ENCODE assay signal across 1 cellular context in genomic region chr6:150267686-150268561, GRCh38.
TF ChIP-seq lines count a peak whose summit lies in the region.

No MANE protein-coding gene starts in this region.

TF ChIP-seq in K562, 482 proteins besides CTCF, POLR2A, EP300 and RAD21 (continued from another document and continues in another):
- TF ChIP-seq MAX (CRISPR knock-in tag; IDR thresholded peaks at IDR 0.05), result peak; percentile 46
- TF ChIP-seq ZEB2 (IDR thresholded peaks at IDR 0.05), result 0 out of 2 replicates have a peak, but pooled peaks have one; percentile 23
- TF ChIP-seq SOX6 (IDR thresholded peaks at IDR 0.05), result peak; percentile 64
- TF ChIP-seq PHTF2 (CRISPR knock-in tag; IDR thresholded peaks at IDR 0.05), result no peak
- TF ChIP-seq GATAD2B (IDR thresholded peaks at IDR 0.05; ENCODE audit: borderline replicate concordance), result 0 out of 2 replicates have a peak, but pooled peaks have one; percentile 5
- TF ChIP-seq CEBPG (CRISPR knock-in tag; IDR thresholded peaks at IDR 0.05), result no peak
- no peak for TF ChIP-seq CEBPG (tag; conservative IDR thresholded peaks at IDR 0.05 in 1 of 2, IDR thresholded peaks at IDR 0.05 in 1 of 2)
- TF ChIP-seq ZFX (CRISPR knock-in tag; IDR thresholded peaks at IDR 0.05), result no peak
- no peak for TF ChIP-seq ZZZ3 (IDR thresholded peaks at IDR 0.05)
- no peak for TF ChIP-seq KDM4B (IDR thresholded peaks at IDR 0.05; ENCODE audit: borderline replicate concordance in 2 of 2, low read depth in 1 of 2)
- TF ChIP-seq HDAC6 (IDR thresholded peaks at IDR 0.05; ENCODE audit: low read depth, low read length), result no peak
- no peak for TF ChIP-seq IRF2 (CRISPR knock-in tag; IDR thresholded peaks at IDR 0.05)
- TF ChIP-seq TAF9B (IDR thresholded peaks at IDR 0.05; ENCODE audit: partially characterized antibody), result no peak
- TF ChIP-seq CUX1 (CRISPR knock-in tag; IDR thresholded peaks at IDR 0.05), result no peak
- peak; percentile 10; the same call in 1 of the 2 replicates for TF ChIP-seq ATF6 (CRISPR knock-in tag; IDR thresholded peaks at IDR 0.05)
- TF ChIP-seq FOXJ3 (CRISPR knock-in tag; IDR thresholded peaks at IDR 0.05), result no peak
- no peak for TF ChIP-seq TARDBP (IDR thresholded peaks at IDR 0.05)
- TF ChIP-seq SIN3B (IDR thresholded peaks at IDR 0.05; ENCODE audit: low read depth), result no peak
- no peak for TF ChIP-seq HNRNPL (IDR thresholded peaks at IDR 0.05; ENCODE audit: low read depth, low read length)
- TF ChIP-seq ELF1 (tag; IDR thresholded peaks at IDR 0.05), result no peak
- TF ChIP-seq HNRNPH1 (optimal IDR thresholded peaks at IDR 0.05; ENCODE audit: low read depth, low read length), result no peak
- TF ChIP-seq JUN (IDR thresholded peaks at IDR 0.05; ENCODE audit: borderline replicate concordance, low read depth, low read length), result no peak; the same call in 1 of the 2 replicates
- no peak for TF ChIP-seq JUN (CRISPR knock-in tag; IDR thresholded peaks at IDR 0.05; ENCODE audit: borderline replicate concordance)
- TF ChIP-seq MYNN (IDR thresholded peaks at IDR 0.05), result peak; percentile 36; the same call in 1 of the 2 replicates
- TF ChIP-seq MYNN (CRISPR knock-in tag; IDR thresholded peaks at IDR 0.05), result no peak
- no peak for TF ChIP-seq ZNF124 (CRISPR knock-in tag; IDR thresholded peaks at IDR 0.05)
- TF ChIP-seq MYBL2 (IDR thresholded peaks at IDR 0.05; ENCODE audit: low read depth), result no peak
- no peak for TF ChIP-seq MYBL2 (CRISPR knock-in tag; IDR thresholded peaks at IDR 0.05; ENCODE audit: borderline replicate concordance)
- TF ChIP-seq ZNF717 (CRISPR knock-in tag; IDR thresholded peaks at IDR 0.05), result no peak
- peak; percentile 32; the same call in 1 of the 2 replicates for TF ChIP-seq MTA2 (IDR thresholded peaks at IDR 0.05; ENCODE audit: low read depth)
- no peak for TF ChIP-seq ZNF134 (CRISPR knock-in tag; conservative IDR thresholded peaks at IDR 0.05)
- 0 out of 2 replicates have a peak, but pooled peaks have one; percentile 9 for TF ChIP-seq VEZF1 (CRISPR knock-in tag; IDR thresholded peaks at IDR 0.05)
- peak; percentile 86; the same call in 1 of the 2 replicates for TF ChIP-seq ZNF76 (CRISPR knock-in tag; IDR thresholded peaks at IDR 0.05; ENCODE audit: borderline replicate concordance)
- no peak for TF ChIP-seq ZKSCAN3 (CRISPR knock-in tag; IDR thresholded peaks at IDR 0.05)
- TF ChIP-seq TAL1 (IDR thresholded peaks at IDR 0.05), result peak; percentile 58
- TF ChIP-seq GABPB1 (CRISPR knock-in tag; IDR thresholded peaks at IDR 0.05), result no peak
- peak; percentile 83; the same call in 1 of the 2 replicates for TF ChIP-seq SMAD4 (CRISPR knock-in tag; conservative IDR thresholded peaks at IDR 0.05)
- TF ChIP-seq ZFP30 (CRISPR knock-in tag; IDR thresholded peaks at IDR 0.05; ENCODE audit: borderline replicate concordance), result no peak
- TF ChIP-seq SNRNP70 (optimal IDR thresholded peaks at IDR 0.05; ENCODE audit: low read depth, low read length), result no peak
- no peak for TF ChIP-seq POLR3A (IDR thresholded peaks at IDR 0.05; ENCODE audit: borderline replicate concordance, extremely low read depth, insufficient read depth, insufficient read length)
- no peak for TF ChIP-seq DLX4 (CRISPR knock-in tag; IDR thresholded peaks at IDR 0.05)
- TF ChIP-seq KLF1 (tag; IDR thresholded peaks at IDR 0.05), result no peak
- TF ChIP-seq ZNF639 (CRISPR knock-in tag; conservative IDR thresholded peaks at IDR 0.05 in 1 of 2, IDR thresholded peaks at IDR 0.05 in 1 of 2), result peak in 1 of 2 experiments; percentile 74; a peak in 2 of 4 replicates
- TF ChIP-seq ZNF12 (CRISPR knock-in tag; IDR thresholded peaks at IDR 0.05), result no peak
- no peak for TF ChIP-seq ETS2 (tag; IDR thresholded peaks at IDR 0.05; ENCODE audit: borderline replicate concordance, poor library complexity, severe bottlenecking)
- no peak for TF ChIP-seq TSC22D4 (tag; IDR thresholded peaks at IDR 0.05)
- TF ChIP-seq ZNF584 (CRISPR knock-in tag; IDR thresholded peaks at IDR 0.05; ENCODE audit: low read depth), result 0 out of 2 replicates have a peak, but pooled peaks have one; percentile 44
